24 cellular contexts compared by ENCODE assay signal in genomic region chr2:217456016-217456415, GRCh38.
"Had no signal": no experiment of that assay in that cellular context is flagged by ENCODE, and none has a peak within 500 bp of the region (broad histone marks: within the 10 kb centered on the region; RNA-seq: fewer than 3 reads in every experiment).

No MANE protein-coding gene starts in this region.

- H3K4me1 Mint-ChIP-seq: activated B cell treated with CpG ODN at 0.5 μM for 24 hours; activated CD4-positive, alpha-beta T cell treated with anti-CD3 and anti-CD28 coated beads, Interleukin-2, amount 10 ng/mL, durations not matched to agents 24 days and 14 days; T-helper 17 cell had no signal

- H3K27me3 ChIP-seq: breast epithelium, MG63 had no signal

- H3K4me1 ChIP-seq: breast epithelium had no signal

- ATAC-seq: activated naive CD4-positive, alpha-beta T cell treated with anti-CD3 and anti-CD28 coated beads, Interleukin-2, amount 50 U/mL, for 72 hours; activated naive CD8-positive, alpha-beta T cell treated with anti-CD3 and anti-CD28 coated beads, Interleukin-2, amount 50 U/mL, for 24 hours; activated T-cell treated with anti-CD3 and anti-CD28 coated beads, Interleukin-2, amount 50 U/mL, for 4 hours; T-helper 17 cell had no signal

- H3K36me3 ChIP-seq: breast epithelium, MG63 had no signal

- H3K36me3 Mint-ChIP-seq: activated naive CD4-positive, alpha-beta T cell treated with anti-CD3 and anti-CD28 coated beads, Interleukin-2, amount 50 U/mL, for 72 hours had no signal

- H3K4me3 Mint-ChIP-seq: activated B cell treated with CpG ODN at 0.5 μM for 24 hours; activated CD4-positive, alpha-beta memory T cell treated with anti-CD3 and anti-CD28 coated beads for 36 hours; activated CD4-positive, alpha-beta T cell treated with anti-CD3 and anti-CD28 coated beads, Interleukin-2, amount 10 ng/mL, durations not matched to agents 24 days and 14 days; activated naive CD8-positive, alpha-beta T cell treated with anti-CD3 and anti-CD28 coated beads, Interleukin-2, amount 50 U/mL, for 24 hours; activated T-cell treated with anti-CD3 and anti-CD28 coated beads, Interleukin-2, amount 50 U/mL, for 4 hours; T-helper 17 cell had no signal

- H3K9me3 Mint-ChIP-seq: activated B cell treated with CpG ODN at 0.5 μM for 24 hours; activated CD4-positive, alpha-beta T cell treated with anti-CD3 and anti-CD28 coated beads, Interleukin-2, amount 10 ng/mL, durations not matched to agents 24 days and 14 days; activated naive CD8-positive, alpha-beta T cell treated with anti-CD3 and anti-CD28 coated beads, Interleukin-2, amount 50 U/mL, for 24 hours had no signal

- DNase-seq: activated B cell treated with CpG ODN at 0.5 μM for 24 hours; activated CD4-positive, alpha-beta memory T cell treated with anti-CD3 and anti-CD28 coated beads for 36 hours; activated CD4-positive, alpha-beta T cell treated with anti-CD3 and anti-CD28 coated beads for 1 hour; activated CD4-positive, alpha-beta T cell treated with anti-CD3 and anti-CD28 coated beads, Interleukin-2, amount 10 ng/mL, durations not matched to agents 24 days and 14 days; activated CD8-positive, alpha-beta memory T cell treated with anti-CD3 and anti-CD28 coated beads for 24 hours; activated effector memory CD4-positive, alpha-beta T cell treated with anti-CD3 and anti-CD28 coated beads, Interleukin-2, amount 50 U/mL, for 16 hours; activated naive CD4-positive, alpha-beta T cell treated with Interleukin-2 at 50 U/mL for 16 hours; activated naive CD8-positive, alpha-beta T cell treated with anti-CD3 and anti-CD28 coated beads, Interleukin-2, amount 50 U/mL, for 24 hours; activated T-cell treated with anti-CD3 and anti-CD28 coated beads, Interleukin-2, amount 50 U/mL, for 4 hours; amygdala; caudate nucleus; KG1; MG63; NCI-H1105; NCI-H1436; NCI-H1694 treated with DMSO at 0.1 percent for 48 hours; NCI-H2081; NCI-H526; NCI-H774; SIG-M5; T-helper 17 cell; T-helper 9 cell had no signal

- H3K27me3 Mint-ChIP-seq: activated B cell treated with CpG ODN at 0.5 μM for 24 hours; activated CD4-positive, alpha-beta memory T cell treated with anti-CD3 and anti-CD28 coated beads for 36 hours; activated naive CD8-positive, alpha-beta T cell treated with anti-CD3 and anti-CD28 coated beads, Interleukin-2, amount 50 U/mL, for 24 hours; T-helper 17 cell had no signal

- H3K27ac Mint-ChIP-seq: activated B cell treated with CpG ODN at 0.5 μM for 24 hours; activated CD4-positive, alpha-beta memory T cell treated with anti-CD3 and anti-CD28 coated beads for 36 hours; activated CD4-positive, alpha-beta T cell treated with anti-CD3 and anti-CD28 coated beads, Interleukin-2, amount 10 ng/mL, durations not matched to agents 24 days and 14 days; activated naive CD4-positive, alpha-beta T cell treated with anti-CD3 and anti-CD28 coated beads, Interleukin-2, amount 50 U/mL, for 72 hours; activated naive CD8-positive, alpha-beta T cell treated with anti-CD3 and anti-CD28 coated beads, Interleukin-2, amount 50 U/mL, for 24 hours; T-helper 17 cell had no signal

- H3K4me3 ChIP-seq: breast epithelium, MG63 had no signal

- H3K27ac ChIP-seq: breast epithelium had no signal

- H3K9me3 ChIP-seq: breast epithelium, MG63 had no signal
